Comparison of ENCODE assay signal across 27 cellular contexts in genomic region chr17:37259030-37259735, GRCh38.
A peak's percentile ranks its signal among the peaks of the same experiment; 100 is the strongest.
DNase-seq lines count a peak whose midpoint lies in the region; ATAC-seq, FAIRE-seq and TF ChIP-seq lines count a peak whose summit lies in the region.
"Had no signal": no experiment of that assay in that cellular context is flagged by ENCODE, and none has a peak within 500 bp of the region (broad histone marks: within the 10 kb centered on the region; RNA-seq: fewer than 3 reads in every experiment).

No MANE protein-coding gene starts in this region.

- H4K20me1 ChIP-seq in HepG2 (ENCODE audit: insufficient read depth, low read length) = no peaks in the 10 kb centered on the region; the same call in 1 of the 2 replicates

- ATAC-seq in HepG2 (no peak), left colon (no peak)
- ATAC-seq: esophagus mucosa, heart left ventricle, PC-3, right cardiac atrium had no signal

- CTCF ChIA-PET in HepG2 (lab: Yijun Ruan, JAX; ENCODE audit: low intra/inter-chr PET ratio, low total read pairs) = no interaction called here

- in situ Hi-C loops in HepG2 (cut with HindIII; ENCODE audit: extremely low pct_ligation_motif_present, low pct_unique_long_range_greater_than_20kb) = no loop called here

- no peak for TF ChIP-seq RAD21 in HepG2 (CRISPR knock-in tag; IDR thresholded peaks at IDR 0.05)

- no peak overlapping the region for H3K4me3 ChIP-seq in HepG2 (replicated peaks in 1 of 3; ENCODE audit: insufficient read depth in 1 of 3, low read depth in 2 of 3, low read length in 3 of 3)
- H3K4me3 ChIP-seq: heart left ventricle, neural progenitor cell, stomach, uterus had no signal

- BruUV-seq in HepG2 (replicated peaks; lab: Mats Ljungman, UMichigan) = no TSS peak

- H2AFZ ChIP-seq in HepG2 (ENCODE audit: low read length) = no peak overlapping the region
- H2AFZ ChIP-seq: neural progenitor cell had no signal

- TF ChIP-seq POLR2A in HepG2 (IDR thresholded peaks at IDR 0.05; ENCODE audit: insufficient read depth in 1 of 2, low read depth in 2 of 2, low read length in 2 of 2) = no peak

- TF ChIP-seq EP300 in HepG2 (IDR thresholded peaks at IDR 0.05; ENCODE audit: low read depth in 2 of 2, low read length in 2 of 2) = no peak
- no peak for TF ChIP-seq EP300 in HepG2 (CRISPR knock-in tag; IDR thresholded peaks at IDR 0.05; ENCODE audit: borderline replicate concordance)

- H3K4me2 ChIP-seq in HepG2 (ENCODE audit: low read depth, low read length) = no peak overlapping the region
- H3K4me2 ChIP-seq: neural progenitor cell, SK-N-SH had no signal

- DNase-seq in A172 (ENCODE audit: low spot score) = peak; percentile 48
- peak; percentile 3 for DNase-seq in HS-27A (ENCODE audit: low read depth)
- DNase-seq in astrocyte of the hippocampus (ENCODE audit: low read depth, low spot score) = peak; percentile 59
- DNase-seq in iris pigment epithelial cell (ENCODE audit: low read depth) = peak; percentile 83
- DNase-seq in 8988T = no peak
- DNase-seq in HepG2 (ENCODE audit: low spot score) = no peak
- no peak for DNase-seq in NCI-H1092 (lab: John Stamatoyannopoulos, UW)
- DNase-seq in left colon = no peak
- DNase-seq: activated CD4-positive, alpha-beta T cell treated with anti-CD3 and anti-CD28 coated beads, Interleukin-2, amount 50 U/mL, for 4 hours; activated naive CD4-positive, alpha-beta T cell treated with Interleukin-2 at 50 U/mL for 16 hours; activated T-cell treated with anti-CD3 and anti-CD28 coated beads for 4 hours; aorta; CD4-positive, alpha-beta memory T cell; DMS79 treated with DMSO at 0.1 percent for 48 hours; heart left ventricle; islet precursor cell; KBM-7; NCI-H1092 treated with DMSO at 0.1 percent for 48 hours; NCI-H69; PC-3; right cardiac atrium; SK-N-SH; stomach; uterus had no signal

- 98% methylated on average over 3 of the region's 3 CpGs for WGBS in HepG2 (ENCODE audit: low lambda C conversion rate)

- no peaks in the 10 kb centered on the region for H3K4me1 ChIP-seq in HepG2 (ENCODE audit: insufficient read depth, low read length)
- H3K4me1 ChIP-seq: heart left ventricle, neural progenitor cell, uterus had no signal

- H3K36me3 ChIP-seq in HepG2 (replicated peaks in 1 of 2; ENCODE audit: control insufficient read depth in 1 of 2, insufficient read depth in 2 of 2, low read length in 2 of 2) = peaks cover 7 to 68% of the 10 kb centered on the region in 2 experiments
- H3K36me3 ChIP-seq: uterus had no signal

- H3K27me3 ChIP-seq in HepG2 (ENCODE audit: control insufficient read depth in 1 of 2, insufficient read depth in 2 of 2, low read length in 2 of 2) = no peaks in the 10 kb centered on the region
- H3K27me3 ChIP-seq: heart left ventricle, neural progenitor cell, stomach, uterus had no signal

- no peak for TF ChIP-seq CTCF in HepG2 (CRISPR knock-in tag; IDR thresholded peaks at IDR 0.05)

- no peaks in the 10 kb centered on the region for H3K79me2 ChIP-seq in HepG2 (ENCODE audit: insufficient read depth, low read length)

- no peak for FAIRE-seq in HepG2 (lab: Jason Lieb, UNC)
- FAIRE-seq: TTC549 had no signal

- POLR2A ChIA-PET in HepG2 (lab: Yijun Ruan, JAX) = no interaction called here

- H3K9ac ChIP-seq in HepG2 (ENCODE audit: insufficient read depth, low read depth, low read length) = no peak overlapping the region
- H3K9ac ChIP-seq: neural progenitor cell, SK-N-SH had no signal

- no peak overlapping the region for H3K27ac ChIP-seq in HepG2 (ENCODE audit: extremely low read length, insufficient read depth, low read length)
- H3K27ac ChIP-seq: heart left ventricle, neural progenitor cell, stomach, uterus had no signal

- intact Hi-C loops in HepG2 (cut with micrococcal nuclease; ENCODE audit: unreplicated experiment) (no loop called here), left colon (cut with DNase I, micrococcal nuclease) (no loop called here)

- H3K9me3 ChIP-seq in HepG2 (ENCODE audit: low read length) = no peaks in the 10 kb centered on the region
- H3K9me3 ChIP-seq: heart left ventricle, SK-N-SH, stomach, uterus had no signal

TF ChIP-seq in HepG2, 621 proteins besides CTCF, POLR2A, EP300 and RAD21 (continues in another document):
- TF ChIP-seq AGO2 (optimal IDR thresholded peaks at IDR 0.05; ENCODE audit: low read depth, low read length) = no peak
- no peak for TF ChIP-seq POGZ (CRISPR knock-in tag; IDR thresholded peaks at IDR 0.05)
- TF ChIP-seq ZNF556 (CRISPR knock-in tag; IDR thresholded peaks at IDR 0.05; ENCODE audit: borderline replicate concordance) = no peak
- no peak for TF ChIP-seq ZNF280D (CRISPR knock-in tag; IDR thresholded peaks at IDR 0.05)
- no peak for TF ChIP-seq SCMH1 (CRISPR knock-in tag; IDR thresholded peaks at IDR 0.05; ENCODE audit: borderline replicate concordance)
- no peak for TF ChIP-seq FOXJ3 (CRISPR knock-in tag; IDR thresholded peaks at IDR 0.05; ENCODE audit: borderline replicate concordance)
- TF ChIP-seq TRIM22 (IDR thresholded peaks at IDR 0.05) = no peak
- TF ChIP-seq RBM22 (optimal IDR thresholded peaks at IDR 0.05; ENCODE audit: low read length) = no peak
- no peak for TF ChIP-seq MAFG (CRISPR knock-in tag; IDR thresholded peaks at IDR 0.05)
- no peak for TF ChIP-seq FOXO1 (CRISPR knock-in tag; IDR thresholded peaks at IDR 0.05)
- no peak for TF ChIP-seq TMF1 (CRISPR knock-in tag; IDR thresholded peaks at IDR 0.05; ENCODE audit: low read depth)
- no peak for TF ChIP-seq ZBTB3 (CRISPR knock-in tag; IDR thresholded peaks at IDR 0.05; ENCODE audit: borderline replicate concordance, low read depth)
- no peak for TF ChIP-seq PREB (CRISPR knock-in tag; IDR thresholded peaks at IDR 0.05)
- TF ChIP-seq CREM (IDR thresholded peaks at IDR 0.05) = no peak
- no peak for TF ChIP-seq CREM (CRISPR knock-in tag; IDR thresholded peaks at IDR 0.05)

Comparison
In these comparisons a context has a peak if more than half of its experiments do, and no peak if none do; other contexts are left out.
1. DNase-seq: peak in A172 (single experiment), HS-27A (single experiment), astrocyte of the hippocampus (single experiment) and iris pigment epithelial cell (single experiment); none in 8988T (single experiment), HepG2 (single experiment), NCI-H1092 (single experiment) and left colon (0 of 2).